Comparison of ENCODE assay signal across 28 cellular contexts in the genomic region with DNA sequence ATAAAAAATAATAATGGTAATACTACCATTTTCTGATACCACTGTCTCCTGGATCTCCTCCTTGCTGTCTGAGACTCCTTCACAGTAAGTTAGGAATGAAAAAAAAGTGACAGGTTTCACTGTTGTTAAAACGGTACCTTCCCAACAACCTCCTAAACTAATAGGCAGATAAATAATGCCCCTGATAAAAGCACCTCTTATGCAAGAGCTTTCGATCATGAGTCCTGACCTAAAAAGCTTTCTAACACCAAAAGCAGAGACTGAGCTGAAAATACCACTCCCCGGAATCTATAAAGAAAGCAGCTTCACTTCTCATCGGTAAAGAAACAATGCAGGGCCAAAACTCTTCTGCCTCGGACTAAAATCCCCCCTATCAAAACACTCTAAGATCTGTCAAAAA. TPM values are rescaled to one million over a fixed set of nuclear protein-coding genes. Genes with fewer than 3 reads are reported as not detected.
DNase-seq lines count a peak whose midpoint lies in the region; ATAC-seq and TF ChIP-seq lines count a peak whose summit lies in the region.
"Had no signal": no experiment of that assay in that cellular context is flagged by ENCODE, and none has a peak within 500 bp of the region (broad histone marks: within the 10 kb centered on the region; RNA-seq: fewer than 3 reads in every experiment).

No MANE protein-coding gene starts in this region.

- H3K36me3 Mint-ChIP-seq in nephron (ENCODE audit: low read depth) = peaks cover 24% of the 10 kb centered on the region
- H3K36me3 Mint-ChIP-seq: CD14-positive monocyte; stimulated activated memory B cell treated with anti-CD40 and anti-IgM and Interleukin-4, amounts not matched to agents 10 μg/mL and 1 μg/mL and 100 μg/mL, for 72 hours had no signal

- H3K4me3 ChIP-seq in left ventricle myocardium inferior (peak overlapping the region; percentile 7), heart left ventricle (peak overlapping the region in 1 of 12 donors; percentile 15), gastroesophageal sphincter (no peak overlapping the region), uterus (peak overlapping the region in 1 of 2 donors; percentile 21), adrenal gland (peak overlapping the region in 1 of 4 donors; percentile 14)
- H3K4me3 ChIP-seq: prostate gland, upper lobe of right lung had no signal

- H3K4me3 Mint-ChIP-seq in nephron = peak overlapping the region in 2 of 3 experiments; percentile 7 to 11
- H3K4me3 Mint-ChIP-seq: activated CD4-positive, alpha-beta memory T cell treated with anti-CD3 and anti-CD28 coated beads, Interleukin-2, amount 10 ng/mL, durations not matched to agents 7 days and 5 days; activated naive CD4-positive, alpha-beta T cell treated with anti-CD3 and anti-CD28 coated beads for 36 hours; activated T-helper 1 cell treated with anti-CD3 and anti-CD28 coated beads, Interleukin-12 subunit alpha, Interleukin-12 subunit beta, Interleukin-2, Interleukin-4 antibody, amounts not matched to agents 30 ng/mL and 10 ng/mL and 1 ng/mL, durations not matched to agents 14 hours and 24 hours and 36 hours; CD14-positive monocyte; stimulated activated memory B cell treated with anti-CD40 and anti-IgM and Interleukin-4, amounts not matched to agents 10 μg/mL and 1 μg/mL and 100 μg/mL, for 72 hours; T-helper 2 cell treated with Interferon-gamma antibody and Interleukin-4, amounts not matched to agents 5 μg/mL and 100 μg/mL, for 36 hours had no signal

- ATAC-seq in heart left ventricle = no peak
- ATAC-seq in gastroesophageal sphincter = no peak
- ATAC-seq in GM19397 (IDR thresholded peaks at IDR 0.05; ENCODE audit: unreplicated experiment) = no peak
- no peak for ATAC-seq in GM19351 (IDR thresholded peaks at IDR 0.05; ENCODE audit: unreplicated experiment)
- ATAC-seq: stimulated activated memory B cell treated with anti-CD40 and anti-IgM and Interleukin-4, amounts not matched to agents 10 μg/mL and 1 μg/mL and 100 μg/mL, for 72 hours had no signal

- no peaks in the 10 kb centered on the region for H3K36me3 ChIP-seq in left ventricle myocardium inferior
- peaks cover 0 to 3% (median 0%) of the 10 kb centered on the region in 9 donors for H3K36me3 ChIP-seq in heart left ventricle
- no peaks in the 10 kb centered on the region for H3K36me3 ChIP-seq in gastroesophageal sphincter
- H3K36me3 ChIP-seq in uterus = no peaks in the 10 kb centered on the region
- H3K36me3 ChIP-seq in adrenal gland (replicated peaks in 1 of 2) = no peaks in the 10 kb centered on the region
- H3K36me3 ChIP-seq: brain microvascular endothelial cell, neutrophil, prostate gland, upper lobe of right lung had no signal

- H3K9me3 ChIP-seq in left ventricle myocardium inferior (replicated peaks) = no peaks in the 10 kb centered on the region
- H3K9me3 ChIP-seq in heart left ventricle = peaks cover 0 to 2% (median 0%) of the 10 kb centered on the region in 12 donors
- no peaks in the 10 kb centered on the region for H3K9me3 ChIP-seq in gastroesophageal sphincter
- H3K9me3 ChIP-seq in uterus = no peaks in the 10 kb centered on the region
- no peaks in the 10 kb centered on the region for H3K9me3 ChIP-seq in adrenal gland (replicated peaks in 1 of 3)
- H3K9me3 ChIP-seq: neutrophil, prostate gland, upper lobe of right lung had no signal

- H3K4me1 ChIP-seq in left ventricle myocardium inferior (peaks cover 22% of the 10 kb centered on the region), heart left ventricle (peaks cover 0 to 25% (median 9%) of the 10 kb centered on the region in 12 donors), gastroesophageal sphincter (peaks cover 2 to 53% (median 10%) of the 10 kb centered on the region in 3 donors), uterus (peaks cover 0 to 4% of the 10 kb centered on the region in 2 donors), adrenal gland (replicated peaks in 1 of 2) (peaks cover 13 to 25% of the 10 kb centered on the region in 2 donors)
- H3K4me1 ChIP-seq: prostate gland had no signal

- peak overlapping the region; percentile 4 to 28 (median 26) for H3K27ac Mint-ChIP-seq in nephron
- H3K27ac Mint-ChIP-seq: activated CD4-positive, alpha-beta memory T cell treated with anti-CD3 and anti-CD28 coated beads, Interleukin-2, amount 10 ng/mL, durations not matched to agents 7 days and 5 days; activated naive CD4-positive, alpha-beta T cell treated with anti-CD3 and anti-CD28 coated beads for 36 hours; activated T-helper 1 cell treated with anti-CD3 and anti-CD28 coated beads, Interleukin-12 subunit alpha, Interleukin-12 subunit beta, Interleukin-2, Interleukin-4 antibody, amounts not matched to agents 30 ng/mL and 10 ng/mL and 1 ng/mL, durations not matched to agents 14 hours and 24 hours and 36 hours; CD14-positive monocyte; stimulated activated memory B cell treated with anti-CD40 and anti-IgM and Interleukin-4, amounts not matched to agents 10 μg/mL and 1 μg/mL and 100 μg/mL, for 72 hours; T-helper 2 cell treated with Interferon-gamma antibody and Interleukin-4, amounts not matched to agents 5 μg/mL and 100 μg/mL, for 36 hours had no signal

- no peak for TF ChIP-seq EP300 in gastroesophageal sphincter (IDR thresholded peaks at IDR 0.05)

- H3K27me3 Mint-ChIP-seq in nephron (ENCODE audit: low read depth) = no peaks in the 10 kb centered on the region
- H3K27me3 Mint-ChIP-seq: activated CD4-positive, alpha-beta memory T cell treated with anti-CD3 and anti-CD28 coated beads, Interleukin-2, amount 10 ng/mL, durations not matched to agents 7 days and 5 days; stimulated activated memory B cell treated with anti-CD40 and anti-IgM and Interleukin-4, amounts not matched to agents 10 μg/mL and 1 μg/mL and 100 μg/mL, for 72 hours had no signal

- DNase-seq in left ventricle myocardium inferior = no peak
- DNase-seq in heart left ventricle = no peak
- no peak for DNase-seq in uterus
- no peak for DNase-seq in adrenal gland
- DNase-seq: 8988T; activated CD4-positive, alpha-beta memory T cell treated with anti-CD3 and anti-CD28 coated beads, Interleukin-2, amount 10 ng/mL, durations not matched to agents 7 days and 5 days; activated CD4-positive, alpha-beta T cell treated with anti-CD3 and anti-CD28 coated beads for 1 hour; activated CD8-positive, alpha-beta memory T cell treated with anti-CD3 and anti-CD28 coated beads, Interleukin-2, amount 50 U/mL, for 4 hours; activated naive CD4-positive, alpha-beta T cell treated with anti-CD3 and anti-CD28 coated beads for 36 hours; brain microvascular endothelial cell; islet precursor cell; NCI-H1048; NCI-H1694; NCI-H446; NCI-H82; SHP77 treated with DMSO at 0.1 percent for 48 hours; stimulated activated CD4-positive, alpha-beta T cell treated with anti-CD3 and anti-CD28 coated beads, Interleukin-15, amount 100 ng/mL, for 24 hours; upper lobe of right lung had no signal

- H3K27ac ChIP-seq in left ventricle myocardium inferior (replicated peaks) = no peak overlapping the region
- no peak overlapping the region for H3K27ac ChIP-seq in heart left ventricle
- H3K27ac ChIP-seq in gastroesophageal sphincter = peak overlapping the region in 3 of 4 donors; percentile 9 to 67 (median 48)
- peak overlapping the region; percentile 78 to 90 for H3K27ac ChIP-seq in uterus
- H3K27ac ChIP-seq in adrenal gland = peak overlapping the region in 2 of 5 donors; percentile 1 to 28
- H3K27ac ChIP-seq: brain microvascular endothelial cell, neutrophil, prostate gland, upper lobe of right lung had no signal

- TF ChIP-seq POLR2A in heart left ventricle (IDR thresholded peaks at IDR 0.05) = no peak
- TF ChIP-seq POLR2A in gastroesophageal sphincter (IDR thresholded peaks at IDR 0.05) = no peak
- TF ChIP-seq POLR2A in uterus (IDR thresholded peaks at IDR 0.05) = no peak
- TF ChIP-seq POLR2A in adrenal gland (IDR thresholded peaks at IDR 0.05) = no peak

- intact Hi-C loops in left ventricle myocardium inferior (cut with micrococcal nuclease) = no loop called here
- intact Hi-C loops in heart left ventricle (cut with DNase I) = no loop called here
- intact Hi-C loops in uterus (cut with DNase I; ENCODE audit: low total_unique reads) = no loop called here
- intact Hi-C loops in adrenal gland (cut with DNase I) = no loop called here

- peaks cover 39% of the 10 kb centered on the region for H3K4me1 Mint-ChIP-seq in nephron
- H3K4me1 Mint-ChIP-seq: activated CD4-positive, alpha-beta memory T cell treated with anti-CD3 and anti-CD28 coated beads, Interleukin-2, amount 10 ng/mL, durations not matched to agents 7 days and 5 days; CD14-positive monocyte; stimulated activated memory B cell treated with anti-CD40 and anti-IgM and Interleukin-4, amounts not matched to agents 10 μg/mL and 1 μg/mL and 100 μg/mL, for 72 hours had no signal

- no peaks in the 10 kb centered on the region for H3K27me3 ChIP-seq in left ventricle myocardium inferior (ENCODE audit: low read depth)
- H3K27me3 ChIP-seq in heart left ventricle = no peaks in the 10 kb centered on the region
- H3K27me3 ChIP-seq in gastroesophageal sphincter = no peaks in the 10 kb centered on the region
- H3K27me3 ChIP-seq in uterus = no peaks in the 10 kb centered on the region
- no peaks in the 10 kb centered on the region for H3K27me3 ChIP-seq in adrenal gland
- H3K27me3 ChIP-seq: brain microvascular endothelial cell, neutrophil, upper lobe of right lung had no signal

- H3K9me3 Mint-ChIP-seq in nephron = no peaks in the 10 kb centered on the region
- H3K9me3 Mint-ChIP-seq: activated CD4-positive, alpha-beta memory T cell treated with anti-CD3 and anti-CD28 coated beads, Interleukin-2, amount 10 ng/mL, durations not matched to agents 7 days and 5 days; activated naive CD4-positive, alpha-beta T cell treated with anti-CD3 and anti-CD28 coated beads for 36 hours; activated T-helper 1 cell treated with anti-CD3 and anti-CD28 coated beads, Interleukin-12 subunit alpha, Interleukin-12 subunit beta, Interleukin-2, Interleukin-4 antibody, amounts not matched to agents 30 ng/mL and 10 ng/mL and 1 ng/mL, durations not matched to agents 14 hours and 24 hours and 36 hours; T-helper 2 cell treated with Interferon-gamma antibody and Interleukin-4, amounts not matched to agents 5 μg/mL and 100 μg/mL, for 36 hours had no signal

- TF ChIP-seq CTCF in left ventricle myocardium inferior (IDR thresholded peaks at IDR 0.05; ENCODE audit: borderline replicate concordance) (no peak), heart left ventricle (IDR thresholded peaks at IDR 0.05) (no peak), gastroesophageal sphincter (IDR thresholded peaks at IDR 0.05) (no peak), nephron (IDR thresholded peaks at IDR 0.05; ENCODE audit: unreplicated experiment in 3 of 3) (no peak), uterus (IDR thresholded peaks at IDR 0.05) (no peak), adrenal gland (IDR thresholded peaks at IDR 0.05) (no peak)

- 47 to 58% (median 52%) methylated on average over 5 of the region's 5 CpGs for WGBS in heart left ventricle, 4 donors
- WGBS in gastroesophageal sphincter (ENCODE audit: low coverage in 1 of 2), 2 donors = 17 to 28% methylated on average over 5 of the region's 5 CpGs
- WGBS in adrenal gland, 4 donors = 13 to 37% (median 31%) methylated on average over 5 of the region's 5 CpGs

RNA-seq across cellular contexts. Expression of gene PARD3, which starts 14.5 kb away (rescaled TPM):
- total RNA-seq in left ventricle myocardium inferior (29.6 TPM), heart left ventricle (10 to 100 TPM; 27.9 to 69.7 (median 33.1) TPM), gastroesophageal sphincter (100 to 1,000 TPM; 101 to 127 (median 115) TPM), uterus (10 to 100 TPM; 42.1 to 96.1 (median 51.5) TPM), adrenal gland (10 to 100 TPM; 32.8 to 81.1 (median 47.3) TPM)
- polyA plus RNA-seq in heart left ventricle (10 to 100 TPM; 24.8 to 38.4 TPM), adrenal gland (10 to 100 TPM; 17.0 to 93.8 (median 41.6) TPM)

Comparison
In these comparisons a context has a peak if more than half of its experiments do, and no peak if none do; other contexts are left out.
1. H3K27ac ChIP-seq: peak in gastroesophageal sphincter (3 of 4) and uterus (2 of 2); none in left ventricle myocardium inferior (single experiment) and heart left ventricle (0 of 12).